1 cellular context compared by ENCODE assay signal in the genomic region with DNA sequence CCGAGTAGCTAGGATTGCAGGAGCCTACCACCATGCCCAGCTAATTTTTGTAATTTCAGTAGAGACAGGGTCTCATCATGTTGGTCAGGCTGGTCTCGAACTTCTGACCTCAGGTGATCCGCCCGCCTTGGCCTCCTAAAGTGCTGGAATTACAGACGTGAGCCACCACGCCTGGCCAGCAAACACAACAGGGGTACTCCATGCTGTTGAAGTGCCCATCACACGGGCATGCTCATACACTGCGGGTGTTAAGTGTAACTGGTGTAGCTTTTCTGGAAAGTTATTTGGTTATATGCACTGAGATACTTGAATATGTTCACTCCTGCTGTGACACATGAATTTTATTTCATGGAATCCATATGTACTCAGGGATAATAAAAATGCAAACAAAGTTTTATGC.
TF ChIP-seq lines count a peak whose summit lies in the region.

No MANE protein-coding gene starts in this region.

TF ChIP-seq in WTC11, 78 proteins besides CTCF, POLR2A, EP300 and RAD21 (continued from another document):
- TF ChIP-seq, protein P1, sequence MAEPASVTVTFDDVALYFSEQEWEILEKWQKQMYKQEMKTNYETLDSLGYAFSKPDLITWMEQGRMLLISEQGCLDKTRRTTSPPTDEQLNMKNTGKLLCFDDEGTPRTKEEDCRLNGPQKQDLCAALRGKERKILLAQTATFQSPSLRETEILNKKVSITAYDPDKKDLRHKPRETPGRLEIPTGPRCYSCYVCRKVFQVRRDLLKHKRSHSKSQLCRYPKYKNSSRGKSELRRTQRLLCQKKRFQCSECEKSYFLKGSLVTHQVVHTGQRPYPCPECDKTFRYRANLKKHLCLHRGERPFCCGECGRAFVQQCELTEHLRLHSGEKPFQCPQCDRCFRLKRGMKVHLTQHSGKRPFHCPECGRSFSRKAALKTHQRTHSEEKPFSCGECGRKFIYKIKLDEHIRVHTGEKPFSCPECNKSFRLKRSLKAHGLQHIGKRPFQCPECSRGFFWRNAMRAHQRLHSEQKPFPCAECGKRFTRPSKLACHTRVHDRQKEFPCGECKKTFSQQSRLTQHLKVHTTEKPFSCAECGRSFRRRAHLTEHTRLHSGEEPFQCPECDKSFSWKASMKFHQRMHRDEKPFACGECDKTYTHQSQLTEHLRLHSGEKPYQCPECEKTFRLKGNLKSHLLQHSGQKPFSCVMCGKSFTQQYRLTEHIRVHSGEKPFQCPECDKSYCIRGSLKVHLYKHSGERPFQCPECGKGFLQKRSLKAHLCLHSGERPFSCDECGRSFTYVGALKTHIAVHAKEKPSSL (CRISPR knock-in tag; conservative IDR thresholded peaks at IDR 0.05) = no peak
- TF ChIP-seq, protein P2, sequence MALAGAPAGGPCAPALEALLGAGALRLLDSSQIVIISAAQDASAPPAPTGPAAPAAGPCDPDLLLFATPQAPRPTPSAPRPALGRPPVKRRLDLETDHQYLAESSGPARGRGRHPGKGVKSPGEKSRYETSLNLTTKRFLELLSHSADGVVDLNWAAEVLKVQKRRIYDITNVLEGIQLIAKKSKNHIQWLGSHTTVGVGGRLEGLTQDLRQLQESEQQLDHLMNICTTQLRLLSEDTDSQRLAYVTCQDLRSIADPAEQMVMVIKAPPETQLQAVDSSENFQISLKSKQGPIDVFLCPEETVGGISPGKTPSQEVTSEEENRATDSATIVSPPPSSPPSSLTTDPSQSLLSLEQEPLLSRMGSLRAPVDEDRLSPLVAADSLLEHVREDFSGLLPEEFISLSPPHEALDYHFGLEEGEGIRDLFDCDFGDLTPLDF (CRISPR knock-in tag; IDR thresholded peaks at IDR 0.05) = no peak
- TF ChIP-seq RELA (CRISPR knock-in tag; IDR thresholded peaks at IDR 0.05; ENCODE audit: borderline replicate concordance) = no peak
- TF ChIP-seq HMGA2 (CRISPR knock-in tag; IDR thresholded peaks at IDR 0.05) = no peak
- TF ChIP-seq, protein P3, sequence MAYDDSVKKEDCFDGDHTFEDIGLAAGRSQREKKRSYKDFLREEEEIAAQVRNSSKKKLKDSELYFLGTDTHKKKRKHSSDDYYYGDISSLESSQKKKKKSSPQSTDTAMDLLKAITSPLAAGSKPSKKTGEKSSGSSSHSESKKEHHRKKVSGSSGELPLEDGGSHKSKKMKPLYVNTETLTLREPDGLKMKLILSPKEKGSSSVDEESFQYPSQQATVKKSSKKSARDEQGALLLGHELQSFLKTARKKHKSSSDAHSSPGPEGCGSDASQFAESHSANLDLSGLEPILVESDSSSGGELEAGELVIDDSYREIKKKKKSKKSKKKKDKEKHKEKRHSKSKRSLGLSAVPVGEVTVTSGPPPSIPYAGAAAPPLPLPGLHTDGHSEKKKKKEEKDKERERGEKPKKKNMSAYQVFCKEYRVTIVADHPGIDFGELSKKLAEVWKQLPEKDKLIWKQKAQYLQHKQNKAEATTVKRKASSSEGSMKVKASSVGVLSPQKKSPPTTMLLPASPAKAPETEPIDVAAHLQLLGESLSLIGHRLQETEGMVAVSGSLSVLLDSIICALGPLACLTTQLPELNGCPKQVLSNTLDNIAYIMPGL (CRISPR knock-in tag; IDR thresholded peaks at IDR 0.05) = no peak
- TF ChIP-seq ZNF423 (CRISPR knock-in tag; IDR thresholded peaks at IDR 0.05) = no peak
